8 cellular contexts compared by ENCODE assay signal in genomic region chr1:170126691-170127090, GRCh38. TPM values are rescaled to one million over a fixed set of nuclear protein-coding genes. Genes with fewer than 3 reads are reported as not detected.
DNase-seq lines count a peak whose midpoint lies in the region; ATAC-seq and TF ChIP-seq lines count a peak whose summit lies in the region.

No MANE protein-coding gene starts in this region.

- intact Hi-C loops in esophagus squamous epithelium (cut with DNase I): no loop called here
- intact Hi-C loops in adrenal gland (cut with DNase I): no loop called here

- H3K27me3 ChIP-seq in esophagus squamous epithelium (no peaks in the 10 kb centered on the region), adrenal gland (no peaks in the 10 kb centered on the region)

- peak; percentile 96 for ATAC-seq in GM19372 (IDR thresholded peaks at IDR 0.05; ENCODE audit: low read depth, unreplicated experiment)
- peak; percentile 94 for ATAC-seq in HG03159 (IDR thresholded peaks at IDR 0.05; ENCODE audit: unreplicated experiment)

- DNase-seq in AG08396 (ENCODE audit: low spot score) (peak; percentile 44), epidermal melanocyte (ENCODE audit: insufficient read length, low spot score) (peak; percentile 25), caudate nucleus (lab: John Stamatoyannopoulos, UW) (no peak), esophagus squamous epithelium (lab: John Stamatoyannopoulos, UW) (no peak), DMS114 treated with DMSO at 0.1 percent for 48 hours (lab: John Stamatoyannopoulos, UW; ENCODE audit: unreplicated experiment) (no peak), adrenal gland (no peak)

- no peak overlapping the region for H3K27ac ChIP-seq in caudate nucleus (ENCODE audit: low read depth, low read length)
- H3K27ac ChIP-seq in esophagus squamous epithelium: no peak overlapping the region
- H3K27ac ChIP-seq in adrenal gland: no peak overlapping the region

- H3K4me1 ChIP-seq in esophagus squamous epithelium (no peaks in the 10 kb centered on the region), adrenal gland (replicated peaks in 1 of 2) (no peaks in the 10 kb centered on the region)

- TF ChIP-seq CTCF in esophagus squamous epithelium (IDR thresholded peaks at IDR 0.05) (no peak), adrenal gland (IDR thresholded peaks at IDR 0.05) (no peak)

- no peaks in the 10 kb centered on the region for H3K36me3 ChIP-seq in esophagus squamous epithelium
- H3K36me3 ChIP-seq in adrenal gland (replicated peaks in 1 of 2): no peaks in the 10 kb centered on the region

- H3K4me3 ChIP-seq in esophagus squamous epithelium (no peak overlapping the region), adrenal gland (no peak overlapping the region)

- 35 to 43% methylated on average over 4 of the region's 4 CpGs for WGBS in esophagus squamous epithelium, 2 donors
- 49 to 75% (median 62%) methylated on average over 4 of the region's 4 CpGs for WGBS in adrenal gland, 4 donors

- no peak for TF ChIP-seq POLR2A in esophagus squamous epithelium (IDR thresholded peaks at IDR 0.05)
- TF ChIP-seq POLR2A in adrenal gland (IDR thresholded peaks at IDR 0.05): no peak

- H3K9me3 ChIP-seq in esophagus squamous epithelium: no peaks in the 10 kb centered on the region
- H3K9me3 ChIP-seq in adrenal gland (replicated peaks in 1 of 3): no peaks in the 10 kb centered on the region

RNA-seq across cellular contexts. Expression of gene NTMT2, which starts 19.1 kb away (rescaled TPM):
- total RNA-seq in esophagus squamous epithelium (not detected), adrenal gland (not detected)
- polyA plus RNA-seq in adrenal gland: not detected

RNA-seq across cellular contexts. Expression of gene KIFAP3, which starts 52.2 kb away (rescaled TPM):
- total RNA-seq in esophagus squamous epithelium (10 to 100 TPM in 3 of 4 donors, 1 to 10 TPM in 1; 9.2 to 24.6 (median 15.5) TPM), adrenal gland (10 to 100 TPM; 27.6 to 36.5 (median 32.0) TPM)
- 10 to 100 TPM; 18.4 to 54.8 (median 24.5) TPM for polyA plus RNA-seq in adrenal gland

Comparison
In these comparisons a context has a peak if more than half of its experiments do, and no peak if none do; other contexts are left out.
1. DNase-seq: peak in AG08396 (single experiment) and epidermal melanocyte (single experiment); none in caudate nucleus (0 of 61), esophagus squamous epithelium (single experiment), DMS114 treated with DMSO at 0.1 percent for 48 hours (single experiment) and adrenal gland (0 of 7).